In genomic region chr17:46193626-46194392, GRCh38 we compare ENCODE assay signal across 8 cellular contexts. TPM values are rescaled to one million over a fixed set of nuclear protein-coding genes. Genes with fewer than 3 reads are reported as not detected.
A peak's percentile ranks its signal among the peaks of the same experiment; 100 is the strongest.
DNase-seq lines count a peak whose midpoint lies in the region; ATAC-seq and TF ChIP-seq lines count a peak whose summit lies in the region.

No MANE protein-coding gene starts in this region.

- ATAC-seq in HG03175 (IDR thresholded peaks at IDR 0.05; ENCODE audit: unreplicated experiment) (peak; percentile 63), activated B cell treated with CpG ODN at 0.5 μM for 24 hours (ENCODE audit: low read depth) (peak; percentile 69)

- H3K36me3 ChIP-seq in spleen, result peaks cover 0 to 9% (median 0%) of the 10 kb centered on the region in 6 donors

- H3K4me1 ChIP-seq in spleen, result peaks cover 28 to 70% (median 46%) of the 10 kb centered on the region in 6 donors

- in situ Hi-C loops in GM18951 (cut with MboI; ENCODE audit: low sequenced_read_pairs, unreplicated experiment), result no loop called here

- H3K27ac ChIP-seq in caudate nucleus (ENCODE audit: low read depth, low read length), result peak overlapping the region; percentile 99
- peak overlapping the region; percentile 98 to 100 (median 100) for H3K27ac ChIP-seq in spleen

- no peaks in the 10 kb centered on the region for H3K9me3 ChIP-seq in spleen

- H3K4me1 Mint-ChIP-seq in activated B cell treated with CpG ODN at 0.5 μM for 24 hours, result peaks cover 51% of the 10 kb centered on the region

- H3K27me3 Mint-ChIP-seq in activated B cell treated with CpG ODN at 0.5 μM for 24 hours, result no peaks in the 10 kb centered on the region

- no peak for TF ChIP-seq CTCF in activated B cell treated with CpG ODN at 0.5 μM for 24 hours (IDR thresholded peaks at IDR 0.05)
- TF ChIP-seq CTCF in spleen (IDR thresholded peaks at IDR 0.05 in 8 of 11, conservative IDR thresholded peaks at IDR 0.05 in 3 of 11), result peak in 8 of 11 experiments; percentile 27 to 69 (median 46)

- CTCF ChIA-PET in activated B cell treated with CpG ODN at 0.5 μM for 24 hours (lab: Charles Lee), result interaction anchor here (0.5 to 2.2 kb wide), 13 partner anchors 10 to 1033 kb away, joined by 3 to 16 read pairs (median 4); no protein-coding TSS in a partner anchor

- intact Hi-C loops in activated B cell treated with CpG ODN at 0.5 μM for 24 hours (cut with micrococcal nuclease), result loop anchor here (1.0 to 5.0 kb wide), 9 partner anchors 15 to 1913 kb away; partner anchors contain the start of genes GOSR2 and SNX11
- intact Hi-C loops in spleen (cut with DNase I; ENCODE audit: low total_unique reads), result no loop called here

- peak overlapping the region; percentile 84 for H3K4me3 Mint-ChIP-seq in activated B cell treated with CpG ODN at 0.5 μM for 24 hours

- WGBS in spleen, 5 donors, result 0 to 1% (median 0%) methylated on average over 19 to 60 of the region's 60 CpGs

- no peaks in the 10 kb centered on the region for H3K27me3 ChIP-seq in spleen (replicated peaks in 1 of 7)

- H3K9me3 Mint-ChIP-seq in activated B cell treated with CpG ODN at 0.5 μM for 24 hours, result no peaks in the 10 kb centered on the region

- peak overlapping the region; percentile 87 to 96 (median 91) for H3K4me3 ChIP-seq in spleen

- TF ChIP-seq POLR2A in GM18951 (IDR thresholded peaks at IDR 0.05; ENCODE audit: extremely low read depth, insufficient read depth, insufficient read length) (peak; percentile 67), spleen (IDR thresholded peaks at IDR 0.05) (peak; percentile 26 to 83 (median 67))

- H3K36me3 Mint-ChIP-seq in activated B cell treated with CpG ODN at 0.5 μM for 24 hours (ENCODE audit: low read depth), result peaks cover 34% of the 10 kb centered on the region

- POLR2A ChIA-PET in activated B cell treated with CpG ODN at 0.5 μM for 24 hours (lab: Charles Lee), result interaction anchor here (0.6 to 2.3 kb wide), 18 partner anchors 11 to 972 kb away, joined by 3 to 12 read pairs (median 3); partner anchors contain the start of gene FMNL1

- peak overlapping the region; percentile 97 for H3K27ac Mint-ChIP-seq in activated B cell treated with CpG ODN at 0.5 μM for 24 hours

- DNase-seq in AG08396 (ENCODE audit: low spot score) (peak; percentile 99), NCI-H226 (peak; percentile 92), activated B cell treated with CpG ODN at 0.5 μM for 24 hours (peak; percentile 89), caudate nucleus (lab: John Stamatoyannopoulos, UW) (peak; percentile 75 to 100 (median 94)), iris pigment epithelial cell (ENCODE audit: low read depth) (peak; percentile 94), spleen (peak; percentile 100)

RNA-seq across cellular contexts. Expression of gene KANSL1, which starts 0.6 kb away (rescaled TPM):
- total RNA-seq in activated B cell treated with CpG ODN at 0.5 μM for 24 hours (127 and 152 TPM in 2 replicates), spleen (100 to 1,000 TPM in 5 of 7 donors, 10 to 100 TPM in 2; 89.5 to 173 (median 134) TPM)
- 10 to 100 TPM; 10.9 to 18.1 (median 14.3) TPM for polyA plus RNA-seq in spleen

Comparison
In these comparisons a context has a peak if more than half of its experiments do, and no peak if none do; other contexts are left out.
1. Peak in every context shown above with its lines: DNase-seq, ATAC-seq, H3K4me3 ChIP-seq and H3K27ac ChIP-seq.